ENCODE assay signal across 28 cellular contexts in genomic region chr2:65415091-65415490, GRCh38.
"Had no signal": no experiment of that assay in that cellular context is flagged by ENCODE, and none has a peak within 500 bp of the region (broad histone marks: within the 10 kb centered on the region; RNA-seq: fewer than 3 reads in every experiment).

No MANE protein-coding gene starts in this region.

- H3K9me3 ChIP-seq: left lung, lower lobe of right lung, pancreas, prostate gland, stomach, testis, thyroid gland, transverse colon, upper lobe of left lung had no signal

- H3K27me3 ChIP-seq: left lung, pancreas, stomach, testis, thyroid gland, transverse colon, upper lobe of left lung had no signal

- H3K4me1 ChIP-seq: testis had no signal

- H3K27ac Mint-ChIP-seq: stimulated activated naive B cell treated with anti-CD40 and anti-IgM and Interleukin-4, amounts not matched to agents 10 μg/mL and 1 μg/mL and 100 μg/mL, for 72 hours had no signal

- H3K27ac ChIP-seq: left lung, lower lobe of right lung, pancreas, prostate gland, skin epidermis, stomach, testis, thyroid gland, transverse colon, upper lobe of left lung had no signal

- H3K36me3 ChIP-seq: left lung, lower lobe of right lung, pancreas, prostate gland, stomach, thyroid gland, transverse colon, upper lobe of left lung had no signal

- H3K4me3 ChIP-seq: left lung, lower lobe of right lung, pancreas, prostate gland, skin epidermis, stomach, testis, thyroid gland, transverse colon, upper lobe of left lung had no signal

- DNase-seq: hippocampal formation; left colon; left lung; lower lobe of right lung; mammary epithelial cell; mesenchymal stem cell; naive B cell; nucleus accumbens; pancreas; posterior cingulate gyrus; retina; right cardiac atrium; stimulated activated CD4-positive, alpha-beta T cell treated with anti-CD3 and anti-CD28 coated beads, Interleukin-12 subunit alpha, Interleukin-12 subunit beta, amount 100 ng/mL, for 4 hours; stimulated activated CD4-positive, alpha-beta T cell treated with anti-CD3 and anti-CD28 coated beads, Interleukin-15, amount 100 ng/mL, for 24 hours; stimulated activated CD4-positive, alpha-beta T cell treated with anti-CD3 and anti-CD28 coated beads, Interleukin-2, amount 100 ng/mL, for 24 hours; stimulated activated CD4-positive, alpha-beta T cell treated with anti-CD3 and anti-CD28 coated beads, Interleukin-4, amount 100 ng/mL, for 1 hour; stimulated activated naive B cell treated with anti-CD40 and anti-IgM and Interleukin-4, amounts not matched to agents 10 μg/mL and 1 μg/mL and 100 μg/mL, for 72 hours; stimulated activated naive CD8-positive, alpha-beta T cell treated with anti-CD3 and anti-CD28 coated beads, Interleukin-15, Interleukin-2, amounts not matched to agents 100 U/mL and 50 U/mL, for 24 hours; stomach; testis; thyroid gland; transverse colon; upper lobe of left lung had no signal

- H3K9me3 Mint-ChIP-seq: naive B cell; nephron; neural crest cell; stimulated activated naive B cell treated with anti-CD40 and anti-IgM and Interleukin-4, amounts not matched to agents 10 μg/mL and 1 μg/mL and 100 μg/mL, for 72 hours had no signal

- ATAC-seq: left colon; left lung; lower lobe of right lung; pancreas; right cardiac atrium; sciatic nerve; stimulated activated naive B cell treated with anti-CD40 and anti-IgM and Interleukin-4, amounts not matched to agents 10 μg/mL and 1 μg/mL and 100 μg/mL, for 72 hours; stimulated activated naive CD8-positive, alpha-beta T cell treated with anti-CD3 and anti-CD28 coated beads, Interleukin-15, Interleukin-2, amounts not matched to agents 100 U/mL and 50 U/mL, for 24 hours had no signal

- H3K4me3 Mint-ChIP-seq: naive B cell; nephron; neural crest cell; stimulated activated naive B cell treated with anti-CD40 and anti-IgM and Interleukin-4, amounts not matched to agents 10 μg/mL and 1 μg/mL and 100 μg/mL, for 72 hours had no signal
